In the genomic region with DNA sequence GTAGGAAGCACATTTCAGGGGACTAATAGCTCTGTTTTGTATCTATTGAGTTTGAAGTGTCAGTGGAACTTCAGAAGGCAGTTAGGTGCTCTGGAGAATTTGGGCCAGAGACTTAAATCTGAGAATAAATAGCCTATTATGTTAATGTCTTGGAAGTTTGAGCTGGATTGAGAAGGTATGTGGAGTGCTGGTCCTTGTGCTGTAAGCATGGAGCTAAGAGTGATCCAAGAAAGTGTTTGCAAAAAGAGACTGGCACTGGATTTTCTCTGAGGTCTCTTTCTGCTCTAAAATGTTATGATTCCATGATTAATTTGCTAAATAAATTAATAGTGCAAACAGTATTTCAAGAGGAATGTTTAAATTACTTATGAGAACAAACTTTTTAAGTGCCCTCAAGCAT, we compare ENCODE assay signal across 19 cellular contexts.
"Had no signal": no experiment of that assay in that cellular context is flagged by ENCODE, and none has a peak within 500 bp of the region (broad histone marks: within the 10 kb centered on the region; RNA-seq: fewer than 3 reads in every experiment).

No MANE protein-coding gene starts in this region.

- H3K27ac Mint-ChIP-seq: memory B cell; stimulated activated effector memory CD8-positive, alpha-beta T cell treated with anti-CD3 and anti-CD28 coated beads, Interleukin-12 subunit alpha, Interleukin-12 subunit beta, amount 100 ng/mL, for 72 hours had no signal

- H3K4me3 ChIP-seq: body of pancreas, colonic mucosa, mucosa of descending colon, thoracic aorta, upper lobe of right lung had no signal

- H3K9me3 Mint-ChIP-seq: stimulated activated effector memory CD8-positive, alpha-beta T cell treated with anti-CD3 and anti-CD28 coated beads, Interleukin-12 subunit alpha, Interleukin-12 subunit beta, amount 100 ng/mL, for 72 hours had no signal

- H3K36me3 Mint-ChIP-seq: memory B cell had no signal

- H3K4me1 ChIP-seq: body of pancreas, colonic mucosa had no signal

- ATAC-seq: activated CD4-positive, CD25-positive, alpha-beta regulatory T cell treated with anti-CD3 and anti-CD28 coated beads, Interleukin-2, amount 50 U/mL, for 24 hours; body of pancreas; esophagus mucosa; left lobe of liver; mucosa of descending colon; stimulated activated effector memory CD8-positive, alpha-beta T cell treated with anti-CD3 and anti-CD28 coated beads, Interleukin-12 subunit alpha, Interleukin-12 subunit beta, amount 100 ng/mL, for 72 hours; upper lobe of right lung had no signal

- H3K4me3 Mint-ChIP-seq: memory B cell; nephron; stimulated activated effector memory CD8-positive, alpha-beta T cell treated with anti-CD3 and anti-CD28 coated beads, Interleukin-12 subunit alpha, Interleukin-12 subunit beta, amount 100 ng/mL, for 72 hours had no signal

- FAIRE-seq: keratinocyte had no signal

- H3K36me3 ChIP-seq: colonic mucosa, thoracic aorta, upper lobe of right lung had no signal

- DNase-seq: activated CD8-positive, alpha-beta memory T cell treated with anti-CD3 and anti-CD28 coated beads, Interleukin-2, amount 50 U/mL, for 48 hours; activated naive CD4-positive, alpha-beta T cell; amygdala; body of pancreas; caudate nucleus; colonic mucosa; hippocampal formation; mucosa of descending colon; nucleus accumbens; posterior cingulate gyrus; upper lobe of right lung had no signal

- H3K4me1 Mint-ChIP-seq: memory B cell had no signal

- H3K27me3 ChIP-seq: body of pancreas, colonic mucosa, upper lobe of right lung had no signal

- H3K27ac ChIP-seq: body of pancreas, colonic mucosa, upper lobe of right lung had no signal

- H3K9me3 ChIP-seq: body of pancreas, colonic mucosa, mucosa of descending colon, thoracic aorta, upper lobe of right lung had no signal
